In the genomic region with DNA sequence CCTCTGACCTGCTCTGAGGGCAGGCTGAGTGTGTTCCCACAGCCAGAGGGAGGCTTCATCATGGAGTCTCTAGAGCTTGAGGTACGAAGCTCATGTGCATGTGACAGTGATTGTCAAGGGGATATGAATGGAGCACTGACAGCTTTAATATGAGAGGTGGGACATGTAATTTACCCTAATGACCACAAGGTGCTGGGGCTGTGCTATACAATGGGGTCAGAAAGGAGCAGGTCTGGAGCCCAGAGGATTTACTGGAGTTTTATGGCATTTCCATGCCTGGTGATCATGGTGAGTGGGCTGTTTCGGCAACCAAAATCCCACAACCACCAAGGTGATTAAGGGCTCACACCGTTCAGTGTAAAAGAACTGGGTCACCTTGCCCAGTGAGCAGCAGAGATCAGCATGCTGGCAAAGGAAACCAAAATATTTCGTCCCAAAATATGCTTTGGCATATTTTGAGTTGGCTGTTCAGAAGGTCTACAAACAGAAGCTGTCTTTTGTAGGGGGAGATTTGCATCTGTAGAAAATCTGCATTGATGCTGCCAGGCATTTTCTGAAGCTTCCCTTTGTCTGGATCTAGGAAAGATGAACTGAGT, we compare ENCODE assay signal across 13 cellular contexts. TPM values are rescaled to one million over a fixed set of nuclear protein-coding genes. Genes with fewer than 3 reads are reported as not detected.
A peak's percentile ranks its signal among the peaks of the same experiment; 100 is the strongest.
DNase-seq lines count a peak whose midpoint lies in the region; ATAC-seq, FAIRE-seq and TF ChIP-seq lines count a peak whose summit lies in the region.
"Had no signal": no experiment of that assay in that cellular context is flagged by ENCODE, and none has a peak within 500 bp of the region (broad histone marks: within the 10 kb centered on the region; RNA-seq: fewer than 3 reads in every experiment).

No MANE protein-coding gene starts in this region.

- CTCF ChIA-PET in K562 (lab: Yijun Ruan, JAX; ENCODE audit: low intra/inter-chr PET ratio): no interaction called here

- TF ChIP-seq EP300 in K562 (IDR thresholded peaks at IDR 0.05; ENCODE audit: low read length): no peak

- peak in 1 of 2 experiments; percentile 39; a peak in 2 of 4 replicates for TF ChIP-seq RAD21 in K562 (CRISPR knock-in tag; conservative IDR thresholded peaks at IDR 0.05 in 1 of 2, IDR thresholded peaks at IDR 0.05 in 1 of 2)
- TF ChIP-seq RAD21 in liver (IDR thresholded peaks at IDR 0.05): no peak

- TF ChIP-seq CTCF in GM12872 (IDR thresholded peaks at IDR 0.05; ENCODE audit: insufficient read depth, low read depth, low read length) (peak; percentile 46; the same call in 1 of the 3 replicates), KMS-11 (conservative IDR thresholded peaks at IDR 0.05; ENCODE audit: low read depth, low read length) (0 out of 2 replicates have a peak, but pooled peaks have one; percentile 32), K562 (IDR thresholded peaks at IDR 0.05 in 2 of 3, conservative IDR thresholded peaks at IDR 0.05 in 1 of 3; ENCODE audit: insufficient read depth in 2 of 3, low read depth in 1 of 3, low read length in 3 of 3) (peak; percentile 15 to 44 (median 40); a peak in 2 of 6 replicates), liver (IDR thresholded peaks at IDR 0.05; ENCODE audit: low read depth, low read length, missing input control) (no peak)

- no peaks in the 10 kb centered on the region for H3K79me2 ChIP-seq in KMS-11 (ENCODE audit: insufficient read depth, low read depth)
- H3K79me2 ChIP-seq in K562 (ENCODE audit: control insufficient read depth, insufficient read depth, low read length): no peaks in the 10 kb centered on the region

- H3K9me1 ChIP-seq in K562 (ENCODE audit: control insufficient read depth, insufficient read depth, low read length): no peaks in the 10 kb centered on the region

- no peaks in the 10 kb centered on the region for H3K27me3 ChIP-seq in KMS-11 (ENCODE audit: insufficient read depth, low read depth)
- H3K27me3 ChIP-seq in K562 (ENCODE audit: control insufficient read depth in 2 of 2, insufficient read depth in 2 of 2, low read length in 2 of 2): peaks cover 3 to 4% of the 10 kb centered on the region in 2 experiments; a peak in 2 of 5 replicates
- peaks cover 0 to 3% (median 0%) of the 10 kb centered on the region in 4 donors for H3K27me3 ChIP-seq in liver (ENCODE audit: control insufficient read depth in 4 of 4, insufficient read depth in 4 of 4, low read length in 3 of 4)
- H3K27me3 ChIP-seq: body of pancreas had no signal

- H3K27ac ChIP-seq in KMS-11 (no peak overlapping the region), K562 (ENCODE audit: extremely low read depth, low read depth, low read length) (no peak overlapping the region), liver (ENCODE audit: low read depth in 1 of 2, low read length in 2 of 2) (no peak overlapping the region)
- H3K27ac ChIP-seq: body of pancreas had no signal

- in situ Hi-C loops in K562 (cut with MboI): no loop called here

- DNase-seq in K562 (ENCODE audit: extremely low read depth in 1 of 4, low spot score in 3 of 4) (peak in 3 of 4 experiments; percentile 18 to 26 (median 22)), SKM-1 (lab: John Stamatoyannopoulos, UW; ENCODE audit: unreplicated experiment) (no peak), NCI-H2081 treated with DMSO at 0.1 percent for 48 hours (lab: John Stamatoyannopoulos, UW) (no peak)
- no peak for DNase-seq in effector CD8-positive, alpha-beta T cell (lab: John Stamatoyannopoulos, UW)
- DNase-seq: activated CD8-positive, alpha-beta T cell treated with anti-CD3 and anti-CD28 coated beads, Interleukin-2, amount 10 ng/mL, durations not matched to agents 7 days and 5 days; activated gamma-delta T cell treated with Interleukin-2 at 50 U/mL for 16 hours; body of pancreas; NCI-H1092 treated with DMSO at 0.1 percent for 48 hours had no signal

- H3K9ac ChIP-seq in KMS-11: no peak overlapping the region
- H3K9ac ChIP-seq in K562 (ENCODE audit: insufficient read depth in 1 of 2, low read depth in 2 of 2, low read length in 2 of 2): no peak overlapping the region
- H3K9ac ChIP-seq in liver (ENCODE audit: low read depth in 1 of 2, low read length in 2 of 2): no peak overlapping the region

- H3K4me3 ChIP-seq in KMS-11 (IDR thresholded peaks at IDR 0.05; ENCODE audit: insufficient read depth, low read depth, low read length): no peak overlapping the region
- H3K4me3 ChIP-seq in K562: no peak overlapping the region
- H3K4me3 ChIP-seq in liver (ENCODE audit: low read depth in 1 of 3, low read length in 3 of 3): peak overlapping the region in 2 of 3 donors; percentile 11 to 32
- H3K4me3 ChIP-seq: body of pancreas had no signal

- intact Hi-C loops in K562 (cut with micrococcal nuclease): no loop called here

- no peaks in the 10 kb centered on the region for H3K36me3 ChIP-seq in KMS-11 (ENCODE audit: insufficient read depth)
- no peaks in the 10 kb centered on the region for H3K36me3 ChIP-seq in K562 (ENCODE audit: control insufficient read depth, insufficient read depth, low read length)
- no peaks in the 10 kb centered on the region for H3K36me3 ChIP-seq in liver (ENCODE audit: control insufficient read depth in 4 of 4, insufficient read depth in 3 of 4, low read depth in 1 of 4, low read length in 3 of 4)

- H3K4me1 ChIP-seq in KMS-11 (ENCODE audit: low read depth, poor library complexity, severe bottlenecking): no peaks in the 10 kb centered on the region
- no peaks in the 10 kb centered on the region for H3K4me1 ChIP-seq in K562 (replicated peaks in 1 of 2; ENCODE audit: control insufficient read depth in 2 of 2, insufficient read depth in 2 of 2, low read length in 2 of 2)
- no peaks in the 10 kb centered on the region for H3K4me1 ChIP-seq in liver (ENCODE audit: control insufficient read depth in 4 of 4, insufficient read depth in 4 of 4, low read length in 3 of 4)
- H3K4me1 ChIP-seq: body of pancreas had no signal

- 0% methylated on average over 4 of the region's 4 CpGs for WGBS in K562 (ENCODE audit: insufficient coverage, low coverage, missing lambda C conversion rate)
- 67% methylated on average over 4 of the region's 4 CpGs for WGBS in liver

- no peak for FAIRE-seq in K562 (lab: Jason Lieb, UNC)
- FAIRE-seq: G401.6 had no signal

- BruUV-seq in K562 (replicated peaks; lab: Mats Ljungman, UMichigan): no TSS peak

- H2AFZ ChIP-seq in KMS-11 (ENCODE audit: low read depth): no peak overlapping the region
- no peak overlapping the region for H2AFZ ChIP-seq in K562 (ENCODE audit: low read depth, low read length)

- H4K20me1 ChIP-seq in KMS-11 (ENCODE audit: insufficient read depth) (no peaks in the 10 kb centered on the region), K562 (replicated peaks; ENCODE audit: control insufficient read depth, insufficient read depth, low read length) (no peaks in the 10 kb centered on the region)

- POLR2A ChIA-PET in K562 (lab: Yijun Ruan, JAX): interaction anchor here (0.6 kb wide), 1 partner anchor 9 kb away, joined by 4 read pairs; no protein-coding TSS in a partner anchor

- H3K9me3 ChIP-seq in K562 (replicated peaks; ENCODE audit: control insufficient read depth, insufficient read depth, low read depth, low read length) (no peaks in the 10 kb centered on the region), liver (ENCODE audit: control insufficient read depth in 4 of 4, low read length in 3 of 4) (peaks cover 2 to 26% (median 22%) of the 10 kb centered on the region in 4 donors)
- H3K9me3 ChIP-seq: body of pancreas had no signal

- ATAC-seq in K562: peak; percentile 56; the same call in 2 of the 3 replicates
- ATAC-seq: activated CD8-positive, alpha-beta T cell treated with anti-CD3 and anti-CD28 coated beads, Interleukin-2, amount 10 ng/mL, durations not matched to agents 7 days and 5 days; body of pancreas had no signal

- no peak overlapping the region for H3K4me2 ChIP-seq in KMS-11
- no peak overlapping the region for H3K4me2 ChIP-seq in K562 (ENCODE audit: insufficient read depth, low read length)

- TF ChIP-seq POLR2A in K562 (conservative IDR thresholded peaks at IDR 0.05): no peak

TF ChIP-seq in liver, 16 proteins besides CTCF, POLR2A, EP300 and RAD21 (continues in another document):
- TF ChIP-seq YY1 (IDR thresholded peaks at IDR 0.05) (no peak), NR2F2 (IDR thresholded peaks at IDR 0.05) (no peak), RXRA (IDR thresholded peaks at IDR 0.05) (no peak), SP1 (IDR thresholded peaks at IDR 0.05) (no peak), FOXA1 (IDR thresholded peaks at IDR 0.05) (no peak)
- TF ChIP-seq, protein P1, sequence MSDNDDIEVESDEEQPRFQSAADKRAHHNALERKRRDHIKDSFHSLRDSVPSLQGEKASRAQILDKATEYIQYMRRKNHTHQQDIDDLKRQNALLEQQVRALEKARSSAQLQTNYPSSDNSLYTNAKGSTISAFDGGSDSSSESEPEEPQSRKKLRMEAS (IDR thresholded peaks at IDR 0.05): no peak
- TF ChIP-seq, protein P2, sequence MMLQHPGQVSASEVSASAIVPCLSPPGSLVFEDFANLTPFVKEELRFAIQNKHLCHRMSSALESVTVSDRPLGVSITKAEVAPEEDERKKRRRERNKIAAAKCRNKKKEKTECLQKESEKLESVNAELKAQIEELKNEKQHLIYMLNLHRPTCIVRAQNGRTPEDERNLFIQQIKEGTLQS (IDR thresholded peaks at IDR 0.05): no peak

RNA-seq across cellular contexts. Expression of a gene that starts 40.1 kb away (rescaled TPM):
- total RNA-seq in K562 (2011; cell fraction: chromatin; rRNA removed; ENCODE audit: low replicate concordance): 0.46 and 0.53 TPM in 2 replicates
- 0.13 and 0.17 TPM in 2 replicates for total RNA-seq in K562 (2011; cell fraction: nucleolus; rRNA removed)
- 1.5 TPM in 1 of 2 replicates, not detected in the other for total RNA-seq in K562 (2011; cell fraction: nucleoplasm; rRNA removed)
- total RNA-seq in K562 (2014; rRNA removed) (not detected in 2 replicates), K562 (2014; rRNA removed; fragmentation: Illumina TruSeq; extraction: Trizol) (0.04 TPM in 1 of 2 replicates, not detected in the other), K562 (2015; rRNA removed; fragmentation: Illumina TruSeq; extraction: Trizol) (0.04 TPM in 2 replicates), K562 (2021) (0.58 TPM in 1 of 2 replicates, not detected in the other), liver (under 1 TPM in 1 of 2 donors, not detected in 1; 0.28 TPM)
- polyA plus RNA-seq in K562 (2011; rRNA removed) (0.03 and 0.07 TPM in 2 replicates), K562 (2014; fragmentation: Illumina TruSeq; extraction: Trizol) (0.04 and 0.16 TPM in 2 replicates), K562 (2014; fragmentation: Nextera tagmentation; extraction: Ambion mirVana) (under 1 TPM; 0.03 to 0.06 TPM), K562 (2014; rRNA removed) (0.40 TPM in 1 of 2 replicates, not detected in the other), liver (not detected)
- 0.03 and 0.07 TPM in 2 replicates for polyA plus RNA-seq in K562 (2011; cell fraction: cytosol; rRNA removed)
- 0.11 and 0.61 TPM in 2 replicates for polyA plus RNA-seq in K562 (2011; cell fraction: nucleus; rRNA removed)
- polyA plus RNA-seq in K562 (2012): 0.08 and 0.22 TPM in 2 replicates
- 0.88 TPM in 1 of 2 replicates, not detected in the other for polyA minus RNA-seq in K562 (2011; rRNA and poly(A)+ RNA removed)
- not detected in 2 replicates for polyA minus RNA-seq in K562 (2011; cell fraction: cytosol; rRNA and poly(A)+ RNA removed)
- polyA minus RNA-seq in K562 (2011; cell fraction: nucleus; rRNA and poly(A)+ RNA removed): 0.27 TPM in 1 of 2 replicates, not detected in the other
- total RNA-seq: activated CD8-positive, alpha-beta T cell treated with anti-CD3 and anti-CD28 coated beads, Interleukin-2, amount 10 ng/mL, durations not matched to agents 7 days and 5 days; NCI-H460 had no signal

Comparison
In these comparisons a context has a peak if more than half of its experiments do, and no peak if none do; other contexts are left out.
1. H3K4me3 ChIP-seq: peak in liver (2 of 3); none in KMS-11 (single experiment) and K562 (single experiment).
2. DNase-seq: peak in K562 (3 of 4); none in SKM-1 (single experiment), effector CD8-positive, alpha-beta T cell (single experiment) and NCI-H2081 treated with DMSO at 0.1 percent for 48 hours (single experiment).